In the genomic region with DNA sequence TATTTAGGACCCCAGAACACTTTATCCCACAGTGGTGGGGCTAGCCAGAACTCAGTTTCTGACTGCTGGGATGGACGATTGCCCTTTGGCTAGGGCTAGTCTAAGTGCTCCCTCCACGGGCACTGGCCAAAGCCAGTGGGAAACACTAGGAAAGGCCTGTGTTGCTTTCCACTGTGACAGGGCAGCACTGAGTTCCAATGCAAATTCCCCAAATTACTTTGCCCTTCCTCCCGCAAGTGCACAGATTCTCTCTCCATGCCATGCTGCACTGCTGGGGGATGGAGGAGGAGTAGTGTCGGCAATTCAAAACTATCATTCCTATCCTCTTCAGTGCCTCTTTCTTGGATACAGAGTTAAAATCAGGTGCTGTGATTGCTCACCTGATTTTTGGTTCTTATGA, we compare ENCODE assay signal across 25 cellular contexts.
"Had no signal": no experiment of that assay in that cellular context is flagged by ENCODE, and none has a peak within 500 bp of the region (broad histone marks: within the 10 kb centered on the region; RNA-seq: fewer than 3 reads in every experiment).

No MANE protein-coding gene starts in this region.

- H3K27me3 Mint-ChIP-seq: progenitor cell of endocrine pancreas had no signal

- H3K27ac ChIP-seq: left lung, lower lobe of right lung, ovary, right atrium auricular region, right lobe of liver, stomach, testis, thyroid gland, transverse colon, upper lobe of left lung, vagina had no signal

- H3K4me3 ChIP-seq: left lung, lower lobe of right lung, ovary, right atrium auricular region, right lobe of liver, smooth muscle cell, stomach, testis, thyroid gland, transverse colon, upper lobe of left lung, vagina had no signal

- H3K4me3 Mint-ChIP-seq: mesothelial cell of epicardium; naive B cell; natural killer cell; nephron progenitor cell; stimulated activated naive B cell treated with anti-CD40 and anti-IgM and Interleukin-4, amounts not matched to agents 10 μg/mL and 1 μg/mL and 100 μg/mL, for 72 hours had no signal

- H3K36me3 Mint-ChIP-seq: naive B cell; stimulated activated naive B cell treated with anti-CD40 and anti-IgM and Interleukin-4, amounts not matched to agents 10 μg/mL and 1 μg/mL and 100 μg/mL, for 72 hours had no signal

- H3K27ac Mint-ChIP-seq: mesothelial cell of epicardium; natural killer cell; nephron progenitor cell; progenitor cell of endocrine pancreas; stimulated activated naive B cell treated with anti-CD40 and anti-IgM and Interleukin-4, amounts not matched to agents 10 μg/mL and 1 μg/mL and 100 μg/mL, for 72 hours had no signal

- DNase-seq: hypothalamus; left colon; left lung; lower lobe of right lung; mammary epithelial cell; mesenchymal stem cell; naive B cell; natural killer cell; nephron progenitor cell; ovary; right lobe of liver; stimulated activated CD4-positive, alpha-beta T cell treated with anti-CD3 and anti-CD28 coated beads, Interleukin-1b, Interleukin-23, amount 100 ng/mL, for 48 hours; stimulated activated CD4-positive, alpha-beta T cell treated with anti-CD3 and anti-CD28 coated beads, Interleukin-2, amount 100 ng/mL, for 48 hours; stimulated activated naive B cell treated with anti-CD40 and anti-IgM and Interleukin-4, amounts not matched to agents 10 μg/mL and 1 μg/mL and 100 μg/mL, for 72 hours; stimulated activated naive CD8-positive, alpha-beta T cell treated with anti-CD3 and anti-CD28 coated beads, Interleukin-15, Interleukin-2, amounts not matched to agents 100 U/mL and 50 U/mL, for 24 hours; stomach; testis; transverse colon; upper lobe of left lung had no signal

- ATAC-seq: left colon; left lung; lower lobe of right lung; natural killer cell; right lobe of liver; stimulated activated naive B cell treated with anti-CD40 and anti-IgM and Interleukin-4, amounts not matched to agents 10 μg/mL and 1 μg/mL and 100 μg/mL, for 72 hours; stimulated activated naive CD8-positive, alpha-beta T cell treated with anti-CD3 and anti-CD28 coated beads, Interleukin-15, Interleukin-2, amounts not matched to agents 100 U/mL and 50 U/mL, for 24 hours had no signal

- H3K4me1 Mint-ChIP-seq: naive B cell; natural killer cell; nephron progenitor cell; stimulated activated naive B cell treated with anti-CD40 and anti-IgM and Interleukin-4, amounts not matched to agents 10 μg/mL and 1 μg/mL and 100 μg/mL, for 72 hours had no signal

- H3K36me3 ChIP-seq: left lung, lower lobe of right lung, ovary, right atrium auricular region, right lobe of liver, stomach, thyroid gland, transverse colon, upper lobe of left lung, vagina had no signal

- H3K4me2 ChIP-seq: smooth muscle cell had no signal

- H3K4me1 ChIP-seq: left lung, lower lobe of right lung, right atrium auricular region, right lobe of liver, stomach, testis, thyroid gland, transverse colon, upper lobe of left lung, vagina had no signal

- H3K27me3 ChIP-seq: left lung, ovary, right atrium auricular region, right lobe of liver, stomach, testis, thyroid gland, upper lobe of left lung, vagina had no signal
